Comparison of ENCODE assay signal across 28 cellular contexts in genomic region chr19:19186742-19187141, GRCh38. TPM values are rescaled to one million over a fixed set of nuclear protein-coding genes. Genes with fewer than 3 reads are reported as not detected.
A peak's percentile ranks its signal among the peaks of the same experiment; 100 is the strongest.
DNase-seq lines count a peak whose midpoint lies in the region; ATAC-seq, FAIRE-seq and TF ChIP-seq lines count a peak whose summit lies in the region.
"Had no signal": no experiment of that assay in that cellular context is flagged by ENCODE, and none has a peak within 500 bp of the region (broad histone marks: within the 10 kb centered on the region; RNA-seq: fewer than 3 reads in every experiment).

No MANE protein-coding gene starts in this region.

- H3K4me3 ChIP-seq in HepG2 (replicated peaks in 1 of 3; ENCODE audit: insufficient read depth in 1 of 3, low read depth in 2 of 3, low read length in 3 of 3), result no peak overlapping the region
- no peak overlapping the region for H3K4me3 ChIP-seq in right lobe of liver
- H3K4me3 ChIP-seq: A549, HAP-1, right atrium auricular region, SJSA1, testis had no signal

- TF ChIP-seq POLR2A in HepG2 (IDR thresholded peaks at IDR 0.05; ENCODE audit: insufficient read depth in 1 of 2, low read depth in 2 of 2, low read length in 2 of 2) (no peak), right lobe of liver (IDR thresholded peaks at IDR 0.05) (no peak)

- H3K27ac Mint-ChIP-seq in activated naive CD4-positive, alpha-beta T cell treated with anti-CD3 and anti-CD28 coated beads, Interleukin-2, amount 50 U/mL, for 72 hours, result peak overlapping the region; percentile 44 to 70
- no peak overlapping the region for H3K27ac Mint-ChIP-seq in neural crest cell (ENCODE audit: unreplicated experiment)
- H3K27ac Mint-ChIP-seq: activated CD4-positive, alpha-beta memory T cell treated with anti-CD3 and anti-CD28 coated beads for 36 hours had no signal

- H3K4me3 Mint-ChIP-seq in neural crest cell, result peak overlapping the region; percentile 79
- H3K4me3 Mint-ChIP-seq: activated CD4-positive, alpha-beta memory T cell treated with anti-CD3 and anti-CD28 coated beads for 36 hours; natural killer cell had no signal

- no peak for TF ChIP-seq EP300 in HepG2 (IDR thresholded peaks at IDR 0.05; ENCODE audit: low read depth in 2 of 2, low read length in 2 of 2)
- TF ChIP-seq EP300 in HepG2 (CRISPR knock-in tag; IDR thresholded peaks at IDR 0.05; ENCODE audit: borderline replicate concordance), result no peak

- no peak overlapping the region for H3K9ac ChIP-seq in HepG2 (ENCODE audit: insufficient read depth, low read depth, low read length)

- H3K36me3 ChIP-seq in HepG2 (replicated peaks in 1 of 2; ENCODE audit: control insufficient read depth in 1 of 2, insufficient read depth in 2 of 2, low read length in 2 of 2) (peaks cover 1 to 6% of the 10 kb centered on the region in 2 experiments; a peak in 3 of 5 replicates), right lobe of liver (peaks cover 0 to 10% (median 2%) of the 10 kb centered on the region in 4 donors)

- peaks cover 21% of the 10 kb centered on the region in 2 donors for H3K36me3 Mint-ChIP-seq in activated naive CD4-positive, alpha-beta T cell treated with anti-CD3 and anti-CD28 coated beads, Interleukin-2, amount 50 U/mL, for 72 hours
- H3K36me3 Mint-ChIP-seq in neural crest cell (ENCODE audit: low read depth), result peaks cover 8% of the 10 kb centered on the region

- H3K9me3 ChIP-seq in HepG2 (ENCODE audit: low read length) (no peaks in the 10 kb centered on the region), right lobe of liver (no peaks in the 10 kb centered on the region)
- H3K9me3 ChIP-seq: A549, HAP-1, right atrium auricular region, SJSA1, testis had no signal

- in situ Hi-C loops in HepG2 (cut with HindIII; ENCODE audit: extremely low pct_ligation_motif_present, low pct_unique_long_range_greater_than_20kb), result no loop called here

- intact Hi-C loops in HepG2 (cut with micrococcal nuclease; ENCODE audit: unreplicated experiment) (loop anchor here (1.0 kb wide), 1 partner anchor 39 kb away; no protein-coding TSS in a partner anchor), right lobe of liver (cut with DNase I) (loop anchor here in 1 of 2 donors (10.0 kb wide), 1 partner anchor 158 kb away; no protein-coding TSS in a partner anchor)

- no TSS peak for BruUV-seq in HepG2 (replicated peaks; lab: Mats Ljungman, UMichigan)

- FAIRE-seq in HepG2 (lab: Jason Lieb, UNC), result no peak
- FAIRE-seq: A549, G401.6, keratinocyte, RCC 7860 had no signal

- no peak for ATAC-seq in HepG2
- ATAC-seq in right lobe of liver, result no peak
- no peak for ATAC-seq in activated naive CD4-positive, alpha-beta T cell treated with anti-CD3 and anti-CD28 coated beads, Interleukin-2, amount 50 U/mL, for 72 hours
- no peak for ATAC-seq in HG03571 (IDR thresholded peaks at IDR 0.05; ENCODE audit: unreplicated experiment)

- DNase-seq in HepG2 (ENCODE audit: low spot score), result no peak
- DNase-seq in right lobe of liver, result no peak
- DNase-seq in activated naive CD4-positive, alpha-beta T cell treated with anti-CD3 and anti-CD28 coated beads, Interleukin-2, amount 50 U/mL, for 72 hours (ENCODE audit: low spot score in 2 of 2), result no peak
- DNase-seq in neural crest cell (ENCODE audit: low read depth, low spot score), result no peak
- DNase-seq in SIG-M5 (lab: John Stamatoyannopoulos, UW), result no peak
- no peak for DNase-seq in activated CD8-positive, alpha-beta memory T cell treated with anti-CD3 and anti-CD28 coated beads, Interleukin-2, amount 50 U/mL, for 4 hours
- no peak for DNase-seq in activated effector memory CD4-positive, alpha-beta T cell treated with Interleukin-2 at 50 U/mL for 16 hours
- DNase-seq: activated CD4-positive, alpha-beta memory T cell treated with anti-CD3 and anti-CD28 coated beads for 36 hours; activated CD8-positive, alpha-beta memory T cell treated with anti-CD3 and anti-CD28 coated beads, Interleukin-2, amount 50 U/mL, for 48 hours; effector CD4-positive, alpha-beta T cell; glutamatergic neuron; natural killer cell; NCI-H2081 treated with DMSO at 0.1 percent for 48 hours; NCI-H226; stimulated activated CD4-positive, alpha-beta T cell treated with anti-CD3 and anti-CD28 coated beads, Interleukin-12 subunit alpha, Interleukin-12 subunit beta, amount 100 ng/mL, for 4 hours; stimulated activated CD4-positive, alpha-beta T cell treated with anti-CD3 and anti-CD28 coated beads, Interleukin-4, amount 100 ng/mL, for 1 hour; testis had no signal

- no peak for TF ChIP-seq RAD21 in HepG2 (CRISPR knock-in tag; IDR thresholded peaks at IDR 0.05)

- no peaks in the 10 kb centered on the region for H3K27me3 Mint-ChIP-seq in neural crest cell (ENCODE audit: low read depth)
- H3K27me3 Mint-ChIP-seq: activated CD4-positive, alpha-beta memory T cell treated with anti-CD3 and anti-CD28 coated beads for 36 hours had no signal

- H3K27ac ChIP-seq in HepG2 (ENCODE audit: extremely low read length, insufficient read depth, low read length) (no peak overlapping the region), right lobe of liver (no peak overlapping the region)
- H3K27ac ChIP-seq: A549, right atrium auricular region, SJSA1, testis had no signal

- no peak overlapping the region for H3K4me2 ChIP-seq in HepG2 (ENCODE audit: low read depth, low read length)
- H3K4me2 ChIP-seq: A549 had no signal

- 95% methylated on average over 13 of the region's 14 CpGs for WGBS in HepG2 (ENCODE audit: low lambda C conversion rate)
- WGBS in right lobe of liver (ENCODE audit: insufficient coverage, low coverage, low lambda C conversion rate, missing lambda C conversion rate), result 100% methylated on average over 1 of the region's 14 CpGs

- H3K27me3 ChIP-seq in HepG2 (ENCODE audit: control insufficient read depth in 1 of 2, insufficient read depth in 2 of 2, low read length in 2 of 2) (no peaks in the 10 kb centered on the region; a peak in 1 of 5 replicates), right lobe of liver (no peaks in the 10 kb centered on the region)
- H3K27me3 ChIP-seq: right atrium auricular region, SJSA1, testis had no signal

- peaks cover 12% of the 10 kb centered on the region for H3K79me2 ChIP-seq in HepG2 (ENCODE audit: insufficient read depth, low read length)

- H4K20me1 ChIP-seq in HepG2 (ENCODE audit: insufficient read depth, low read length), result no peaks in the 10 kb centered on the region

- H3K4me1 ChIP-seq in HepG2 (ENCODE audit: insufficient read depth, low read length) (peaks cover 15% of the 10 kb centered on the region), right lobe of liver (peaks cover 0 to 13% (median 7%) of the 10 kb centered on the region in 4 donors)
- H3K4me1 ChIP-seq: HAP-1 had no signal

- no peaks in the 10 kb centered on the region for H3K9me3 Mint-ChIP-seq in activated naive CD4-positive, alpha-beta T cell treated with anti-CD3 and anti-CD28 coated beads, Interleukin-2, amount 50 U/mL, for 72 hours
- no peaks in the 10 kb centered on the region for H3K9me3 Mint-ChIP-seq in neural crest cell
- H3K9me3 Mint-ChIP-seq: natural killer cell had no signal

- POLR2A ChIA-PET in HepG2 (lab: Yijun Ruan, JAX), result interaction anchor here (1.2 kb wide), 1 partner anchor 16 kb away, joined by 3 read pairs; the partner anchor contains the start of gene NR2C2AP

- CTCF ChIA-PET in HepG2 (lab: Yijun Ruan, JAX; ENCODE audit: low intra/inter-chr PET ratio, low total read pairs), result interaction anchor here (2.9 kb wide), 1 partner anchor 38 kb away, joined by 16 read pairs; no protein-coding TSS in a partner anchor

- H2AFZ ChIP-seq in HepG2 (ENCODE audit: low read length), result no peak overlapping the region

- H3K4me1 Mint-ChIP-seq in neural crest cell, result peaks cover 17% of the 10 kb centered on the region

- TF ChIP-seq CTCF in HepG2 (CRISPR knock-in tag; IDR thresholded peaks at IDR 0.05) (no peak), right lobe of liver (IDR thresholded peaks at IDR 0.05) (no peak), neural crest cell (conservative IDR thresholded peaks at IDR 0.05) (no peak)

RNA-seq across cellular contexts. Expression of gene BORCS8, which starts 5.2 kb away (rescaled TPM):
- total RNA-seq in HepG2 (2016; rRNA removed; fragmentation: Illumina TruSeq; extraction: Trizol) (13.3 and 16.8 TPM in 2 replicates), right lobe of liver (10 to 100 TPM in 3 of 6 experiments, 1 to 10 TPM in 3; 6.0 to 12.2 (median 9.8) TPM), neural crest cell (23.6 and 28.0 TPM in 2 replicates)
- 5.8 and 6.2 TPM in 2 replicates for total RNA-seq in HepG2 (2016; cell fraction: cytosol; rRNA removed; fragmentation: Illumina TruSeq; extraction: Trizol; ENCODE audit: low read depth)
- total RNA-seq in HepG2 (2016; cell fraction: insoluble cytoplasmic fraction; rRNA removed; fragmentation: Illumina TruSeq; extraction: Trizol), result 10.7 and 12.4 TPM in 2 replicates
- total RNA-seq in HepG2 (2016; cell fraction: membrane; rRNA removed; fragmentation: Illumina TruSeq; extraction: Trizol), result 9.4 and 12.2 TPM in 2 replicates
- total RNA-seq in HepG2 (2016; cell fraction: nucleus; rRNA removed; fragmentation: Illumina TruSeq; extraction: Trizol), result 7.5 TPM in 2 replicates
- 9.6 and 9.9 TPM in 2 replicates for polyA plus RNA-seq in HepG2 (2011; rRNA removed)
- polyA plus RNA-seq in HepG2 (2011; cell fraction: cytosol; rRNA removed), result 5.5 and 9.4 TPM in 2 replicates
- polyA plus RNA-seq in HepG2 (2011; cell fraction: nucleus; rRNA removed), result 19.1 and 20.9 TPM in 2 replicates
- polyA plus RNA-seq in HepG2 (2012), result 5.3 and 5.7 TPM in 2 replicates
- polyA plus RNA-seq in HepG2 (2016; cell fraction: cytosol; fragmentation: Illumina TruSeq; extraction: Trizol; ENCODE audit: low read depth), result 6.8 and 7.0 TPM in 2 replicates
- polyA plus RNA-seq in HepG2 (2016; cell fraction: insoluble cytoplasmic fraction; fragmentation: Illumina TruSeq; extraction: Trizol; ENCODE audit: low read depth), result 16.4 and 17.7 TPM in 2 replicates
- 10.7 and 11.7 TPM in 2 replicates for polyA plus RNA-seq in HepG2 (2016; cell fraction: membrane; fragmentation: Illumina TruSeq; extraction: Trizol; ENCODE audit: low read depth)
- 17.6 and 20.8 TPM in 2 replicates for polyA plus RNA-seq in HepG2 (2016; cell fraction: nucleus; fragmentation: Illumina TruSeq; extraction: Trizol; ENCODE audit: insufficient read depth, low read depth)
- 13.1 and 33.4 TPM in 2 replicates for polyA minus RNA-seq in HepG2 (2011; rRNA and poly(A)+ RNA removed; ENCODE audit: low replicate concordance)
- polyA minus RNA-seq in HepG2 (2011; cell fraction: cytosol; rRNA and poly(A)+ RNA removed), result 2.3 and 3.9 TPM in 2 replicates
- polyA minus RNA-seq in HepG2 (2011; cell fraction: nucleus; rRNA and poly(A)+ RNA removed), result 6.1 and 9.5 TPM in 2 replicates
- 10 to 100 TPM; 11.6 to 26.9 TPM for total RNA-seq in activated naive CD4-positive, alpha-beta T cell treated with anti-CD3 and anti-CD28 coated beads, Interleukin-2, amount 50 U/mL, for 72 hours

RNA-seq across cellular contexts. Expression of gene RFXANK, which starts 5.3 kb away (rescaled TPM):
- total RNA-seq in HepG2 (2016; rRNA removed; fragmentation: Illumina TruSeq; extraction: Trizol), result 80.7 and 83.1 TPM in 2 replicates
- total RNA-seq in HepG2 (2016; cell fraction: cytosol; rRNA removed; fragmentation: Illumina TruSeq; extraction: Trizol; ENCODE audit: low read depth), result 25.6 and 30.2 TPM in 2 replicates
- total RNA-seq in HepG2 (2016; cell fraction: insoluble cytoplasmic fraction; rRNA removed; fragmentation: Illumina TruSeq; extraction: Trizol), result 80.2 and 88.4 TPM in 2 replicates
- total RNA-seq in HepG2 (2016; cell fraction: membrane; rRNA removed; fragmentation: Illumina TruSeq; extraction: Trizol), result 35.6 and 40.8 TPM in 2 replicates
- 38.1 and 49.9 TPM in 2 replicates for total RNA-seq in HepG2 (2016; cell fraction: nucleus; rRNA removed; fragmentation: Illumina TruSeq; extraction: Trizol)
- 49.9 and 56.1 TPM in 2 replicates for polyA plus RNA-seq in HepG2 (2011; rRNA removed)
- polyA plus RNA-seq in HepG2 (2011; cell fraction: cytosol; rRNA removed), result 34.1 and 52.6 TPM in 2 replicates
- 142 and 154 TPM in 2 replicates for polyA plus RNA-seq in HepG2 (2011; cell fraction: nucleus; rRNA removed)
- polyA plus RNA-seq in HepG2 (2012), result 34.7 and 59.7 TPM in 2 replicates
- polyA plus RNA-seq in HepG2 (2016; cell fraction: cytosol; fragmentation: Illumina TruSeq; extraction: Trizol; ENCODE audit: low read depth), result 20.9 and 21.7 TPM in 2 replicates
- 76.4 and 82.0 TPM in 2 replicates for polyA plus RNA-seq in HepG2 (2016; cell fraction: insoluble cytoplasmic fraction; fragmentation: Illumina TruSeq; extraction: Trizol; ENCODE audit: low read depth)
- polyA plus RNA-seq in HepG2 (2016; cell fraction: membrane; fragmentation: Illumina TruSeq; extraction: Trizol; ENCODE audit: low read depth), result 22.9 and 31.4 TPM in 2 replicates
- 69.3 and 92.4 TPM in 2 replicates for polyA plus RNA-seq in HepG2 (2016; cell fraction: nucleus; fragmentation: Illumina TruSeq; extraction: Trizol; ENCODE audit: insufficient read depth, low read depth)
- polyA minus RNA-seq in HepG2 (2011; rRNA and poly(A)+ RNA removed; ENCODE audit: low replicate concordance), result 45.6 and 94.4 TPM in 2 replicates
- 17.8 and 18.0 TPM in 2 replicates for polyA minus RNA-seq in HepG2 (2011; cell fraction: cytosol; rRNA and poly(A)+ RNA removed)
- 29.1 and 32.6 TPM in 2 replicates for polyA minus RNA-seq in HepG2 (2011; cell fraction: nucleus; rRNA and poly(A)+ RNA removed)
- 10 to 100 TPM; 13.8 to 21.2 (median 17.3) TPM for total RNA-seq in right lobe of liver
- 100 to 1,000 TPM in 1 of 2 donors, 10 to 100 TPM in 1; 88.2 to 122 TPM for total RNA-seq in activated naive CD4-positive, alpha-beta T cell treated with anti-CD3 and anti-CD28 coated beads, Interleukin-2, amount 50 U/mL, for 72 hours
- 107 and 111 TPM in 2 replicates for total RNA-seq in neural crest cell

RNA-seq across cellular contexts. Expression of gene NR2C2AP, which starts 16.5 kb away (rescaled TPM):
- total RNA-seq in HepG2 (2016; rRNA removed; fragmentation: Illumina TruSeq; extraction: Trizol) (25.5 and 26.8 TPM in 2 replicates), right lobe of liver (10 to 100 TPM in 1 of 6 experiments, 1 to 10 TPM in 5; 2.6 to 11.3 (median 5.4) TPM), neural crest cell (17.6 and 18.6 TPM in 2 replicates)
- 14.8 and 22.9 TPM in 2 replicates for total RNA-seq in HepG2 (2016; cell fraction: cytosol; rRNA removed; fragmentation: Illumina TruSeq; extraction: Trizol; ENCODE audit: low read depth)
- total RNA-seq in HepG2 (2016; cell fraction: insoluble cytoplasmic fraction; rRNA removed; fragmentation: Illumina TruSeq; extraction: Trizol), result 23.5 and 26.0 TPM in 2 replicates
- total RNA-seq in HepG2 (2016; cell fraction: membrane; rRNA removed; fragmentation: Illumina TruSeq; extraction: Trizol), result 19.1 and 21.5 TPM in 2 replicates
- 19.4 and 19.6 TPM in 2 replicates for total RNA-seq in HepG2 (2016; cell fraction: nucleus; rRNA removed; fragmentation: Illumina TruSeq; extraction: Trizol)
- 12.2 and 13.8 TPM in 2 replicates for polyA plus RNA-seq in HepG2 (2011; rRNA removed)
- polyA plus RNA-seq in HepG2 (2011; cell fraction: cytosol; rRNA removed), result 10.6 and 11.8 TPM in 2 replicates
- polyA plus RNA-seq in HepG2 (2011; cell fraction: nucleus; rRNA removed), result 17.7 and 18.2 TPM in 2 replicates
- polyA plus RNA-seq in HepG2 (2012), result 9.3 and 13.3 TPM in 2 replicates
- polyA plus RNA-seq in HepG2 (2016; cell fraction: cytosol; fragmentation: Illumina TruSeq; extraction: Trizol; ENCODE audit: low read depth), result 5.7 and 6.8 TPM in 2 replicates
- polyA plus RNA-seq in HepG2 (2016; cell fraction: insoluble cytoplasmic fraction; fragmentation: Illumina TruSeq; extraction: Trizol; ENCODE audit: low read depth), result 19.7 and 21.9 TPM in 2 replicates
- 7.9 and 11.8 TPM in 2 replicates for polyA plus RNA-seq in HepG2 (2016; cell fraction: membrane; fragmentation: Illumina TruSeq; extraction: Trizol; ENCODE audit: low read depth)
- polyA plus RNA-seq in HepG2 (2016; cell fraction: nucleus; fragmentation: Illumina TruSeq; extraction: Trizol; ENCODE audit: insufficient read depth, low read depth), result 34.7 and 38.0 TPM in 2 replicates
- polyA minus RNA-seq in HepG2 (2011; rRNA and poly(A)+ RNA removed; ENCODE audit: low replicate concordance), result 7.3 and 22.9 TPM in 2 replicates
- 3.9 and 4.2 TPM in 2 replicates for polyA minus RNA-seq in HepG2 (2011; cell fraction: cytosol; rRNA and poly(A)+ RNA removed)
- polyA minus RNA-seq in HepG2 (2011; cell fraction: nucleus; rRNA and poly(A)+ RNA removed), result 3.6 and 4.0 TPM in 2 replicates
- 10 to 100 TPM; 34.4 to 38.6 TPM for total RNA-seq in activated naive CD4-positive, alpha-beta T cell treated with anti-CD3 and anti-CD28 coated beads, Interleukin-2, amount 50 U/mL, for 72 hours

RNA-seq across cellular contexts. Expression of gene MEF2B, which starts 16.7 kb away (rescaled TPM):
- total RNA-seq in HepG2 (2016; rRNA removed; fragmentation: Illumina TruSeq; extraction: Trizol), result 0.44 and 1.2 TPM in 2 replicates
- 0.81 and 1.1 TPM in 2 replicates for total RNA-seq in HepG2 (2016; cell fraction: cytosol; rRNA removed; fragmentation: Illumina TruSeq; extraction: Trizol; ENCODE audit: low read depth)
- total RNA-seq in HepG2 (2016; cell fraction: insoluble cytoplasmic fraction; rRNA removed; fragmentation: Illumina TruSeq; extraction: Trizol), result 0.41 TPM in 1 of 2 replicates, not detected in the other
- total RNA-seq in HepG2 (2016; cell fraction: membrane; rRNA removed; fragmentation: Illumina TruSeq; extraction: Trizol), result 0.46 and 1.8 TPM in 2 replicates
- 0.81 and 1.6 TPM in 2 replicates for total RNA-seq in HepG2 (2016; cell fraction: nucleus; rRNA removed; fragmentation: Illumina TruSeq; extraction: Trizol)
- 1.7 and 2.3 TPM in 2 replicates for polyA plus RNA-seq in HepG2 (2011; rRNA removed)
- 2.1 and 2.9 TPM in 2 replicates for polyA plus RNA-seq in HepG2 (2011; cell fraction: cytosol; rRNA removed)
- polyA plus RNA-seq in HepG2 (2011; cell fraction: nucleus; rRNA removed), result 4.0 and 4.5 TPM in 2 replicates
- polyA plus RNA-seq in HepG2 (2012), result 2.2 and 4.4 TPM in 2 replicates
- 0.86 and 1.1 TPM in 2 replicates for polyA plus RNA-seq in HepG2 (2016; cell fraction: cytosol; fragmentation: Illumina TruSeq; extraction: Trizol; ENCODE audit: low read depth)
- 0.42 and 1.8 TPM in 2 replicates for polyA plus RNA-seq in HepG2 (2016; cell fraction: insoluble cytoplasmic fraction; fragmentation: Illumina TruSeq; extraction: Trizol; ENCODE audit: low read depth)
- 0.38 and 1.1 TPM in 2 replicates for polyA plus RNA-seq in HepG2 (2016; cell fraction: membrane; fragmentation: Illumina TruSeq; extraction: Trizol; ENCODE audit: low read depth)
- polyA plus RNA-seq in HepG2 (2016; cell fraction: nucleus; fragmentation: Illumina TruSeq; extraction: Trizol; ENCODE audit: insufficient read depth, low read depth), result 2.1 and 3.9 TPM in 2 replicates
- polyA minus RNA-seq in HepG2 (2011; rRNA and poly(A)+ RNA removed; ENCODE audit: low replicate concordance), result 0.33 and 1.1 TPM in 2 replicates
- 1.2 TPM in 1 of 2 replicates, not detected in the other for polyA minus RNA-seq in HepG2 (2011; cell fraction: cytosol; rRNA and poly(A)+ RNA removed)
- polyA minus RNA-seq in HepG2 (2011; cell fraction: nucleus; rRNA and poly(A)+ RNA removed), result 1.4 and 2.0 TPM in 2 replicates
- total RNA-seq in right lobe of liver, result 1 to 10 TPM in 2 of 6 experiments, under 1 TPM in 2, not detected in 2; 0.24 to 2.1 (median 0.97) TPM
- 1 to 10 TPM; 2.4 to 3.4 TPM for total RNA-seq in activated naive CD4-positive, alpha-beta T cell treated with anti-CD3 and anti-CD28 coated beads, Interleukin-2, amount 50 U/mL, for 72 hours
- total RNA-seq in neural crest cell, result 1.4 and 1.5 TPM in 2 replicates
- total RNA-seq: epithelial cell of proximal tubule, right atrium auricular region had no signal

RNA-seq across cellular contexts. Expression of gene NCAN, which starts 25.0 kb away (rescaled TPM):
- total RNA-seq in HepG2 (2016; rRNA removed; fragmentation: Illumina TruSeq; extraction: Trizol) (not detected in 2 replicates), right lobe of liver (under 1 TPM in 4 of 6 experiments, not detected in 2; 0.04 to 0.07 (median 0.06) TPM), neural crest cell (12.3 and 13.8 TPM in 2 replicates)
- total RNA-seq in HepG2 (2016; cell fraction: cytosol; rRNA removed; fragmentation: Illumina TruSeq; extraction: Trizol; ENCODE audit: low read depth), result not detected in 2 replicates
- total RNA-seq in HepG2 (2016; cell fraction: insoluble cytoplasmic fraction; rRNA removed; fragmentation: Illumina TruSeq; extraction: Trizol), result 0.06 TPM in 1 of 2 replicates, not detected in the other
- not detected in 2 replicates for total RNA-seq in HepG2 (2016; cell fraction: membrane; rRNA removed; fragmentation: Illumina TruSeq; extraction: Trizol)
- not detected in 2 replicates for total RNA-seq in HepG2 (2016; cell fraction: nucleus; rRNA removed; fragmentation: Illumina TruSeq; extraction: Trizol)
- polyA plus RNA-seq in HepG2 (2011; rRNA removed), result 0.05 TPM in 1 of 2 replicates, not detected in the other
- 0.03 TPM in 2 replicates for polyA plus RNA-seq in HepG2 (2011; cell fraction: cytosol; rRNA removed)
- polyA plus RNA-seq in HepG2 (2011; cell fraction: nucleus; rRNA removed), result 0.03 and 0.05 TPM in 2 replicates
- 0.04 TPM in 1 of 2 replicates, not detected in the other for polyA plus RNA-seq in HepG2 (2012)
- polyA plus RNA-seq in HepG2 (2016; cell fraction: cytosol; fragmentation: Illumina TruSeq; extraction: Trizol; ENCODE audit: low read depth), result not detected in 2 replicates
- 0.05 TPM in 1 of 2 replicates, not detected in the other for polyA plus RNA-seq in HepG2 (2016; cell fraction: insoluble cytoplasmic fraction; fragmentation: Illumina TruSeq; extraction: Trizol; ENCODE audit: low read depth)
- not detected in 2 replicates for polyA plus RNA-seq in HepG2 (2016; cell fraction: membrane; fragmentation: Illumina TruSeq; extraction: Trizol; ENCODE audit: low read depth)
- 0.19 TPM in 1 of 2 replicates, not detected in the other for polyA plus RNA-seq in HepG2 (2016; cell fraction: nucleus; fragmentation: Illumina TruSeq; extraction: Trizol; ENCODE audit: insufficient read depth, low read depth)
- polyA minus RNA-seq in HepG2 (2011; rRNA and poly(A)+ RNA removed; ENCODE audit: low replicate concordance), result 0.09 TPM in 1 of 2 replicates, not detected in the other
- polyA minus RNA-seq in HepG2 (2011; cell fraction: cytosol; rRNA and poly(A)+ RNA removed), result not detected in 2 replicates
- 0.12 TPM in 1 of 2 replicates, not detected in the other for polyA minus RNA-seq in HepG2 (2011; cell fraction: nucleus; rRNA and poly(A)+ RNA removed)
- not detected for total RNA-seq in activated naive CD4-positive, alpha-beta T cell treated with anti-CD3 and anti-CD28 coated beads, Interleukin-2, amount 50 U/mL, for 72 hours
- total RNA-seq: epithelial cell of proximal tubule, lower leg skin, mononuclear cell, natural killer cell, right atrium auricular region, SJSA1 had no signal
- polyA plus RNA-seq: keratinocyte had no signal
